1 cellular context compared by ENCODE assay signal in genomic region chr2:181900007-181900651, GRCh38.
A peak's percentile ranks its signal among the peaks of the same experiment; 100 is the strongest.
TF ChIP-seq lines count a peak whose summit lies in the region.

No MANE protein-coding gene starts in this region.

TF ChIP-seq in HepG2, 621 proteins besides CTCF, POLR2A, EP300 and RAD21 (continued from another document):
- TF ChIP-seq SOX6 (IDR thresholded peaks at IDR 0.05) (no peak), SOX6 (CRISPR knock-in tag; IDR thresholded peaks at IDR 0.05) (peak; percentile 35; the same call in 1 of the 2 replicates), ETS1 (CRISPR knock-in tag; IDR thresholded peaks at IDR 0.05) (no peak), NAIF1 (CRISPR knock-in tag; IDR thresholded peaks at IDR 0.05; ENCODE audit: borderline replicate concordance) (0 out of 2 replicates have a peak, but pooled peaks have one; percentile 27), GATAD2A (CRISPR knock-in tag; IDR thresholded peaks at IDR 0.05) (peak; percentile 43; the same call in 1 of the 2 replicates), THAP11 (CRISPR knock-in tag; IDR thresholded peaks at IDR 0.05) (0 out of 2 replicates have a peak, but pooled peaks have one; percentile 14), FOXA1 (IDR thresholded peaks at IDR 0.05) (0 out of 2 replicates have a peak, but pooled peaks have one; percentile 28), FOXA1 (CRISPR knock-in tag; IDR thresholded peaks at IDR 0.05) (no peak), ATF1 (CRISPR knock-in tag; IDR thresholded peaks at IDR 0.05) (peak; percentile 27; the same call in 1 of the 2 replicates), ZFP36L2 (CRISPR knock-in tag; IDR thresholded peaks at IDR 0.05) (no peak), FOXA3 (CRISPR knock-in tag; IDR thresholded peaks at IDR 0.05) (peak; percentile 74; the same call in 1 of the 2 replicates), CREB1 (IDR thresholded peaks at IDR 0.05) (no peak), CREB1 (CRISPR knock-in tag; IDR thresholded peaks at IDR 0.05) (peak; percentile 57; the same call in 1 of the 2 replicates), SP5 (CRISPR knock-in tag; IDR thresholded peaks at IDR 0.05; ENCODE audit: borderline replicate concordance, low read depth) (no peak), FOXP4 (CRISPR knock-in tag; IDR thresholded peaks at IDR 0.05) (peak; percentile 36; the same call in 1 of the 2 replicates), ZGPAT (CRISPR knock-in tag; IDR thresholded peaks at IDR 0.05) (0 out of 2 replicates have a peak, but pooled peaks have one; percentile 17), ARID4A (CRISPR knock-in tag; IDR thresholded peaks at IDR 0.05; ENCODE audit: borderline replicate concordance) (no peak), SRY (CRISPR knock-in tag; IDR thresholded peaks at IDR 0.05) (no peak), ETV5 (CRISPR knock-in tag; IDR thresholded peaks at IDR 0.05; ENCODE audit: borderline replicate concordance) (peak; percentile 28; the same call in 1 of the 2 replicates), FOXP1 (IDR thresholded peaks at IDR 0.05) (no peak), FOXP1 (CRISPR knock-in tag; IDR thresholded peaks at IDR 0.05) (peak; percentile 30; the same call in 1 of the 2 replicates), MAFK (conservative IDR thresholded peaks at IDR 0.05 in 1 of 2, IDR thresholded peaks at IDR 0.05 in 1 of 2; ENCODE audit: low read length in 2 of 2) (peak; percentile 34 to 44; a peak in 1 of 4 replicates), TFAP4 (IDR thresholded peaks at IDR 0.05; ENCODE audit: borderline replicate concordance, low read depth) (no peak), PCBP1 (IDR thresholded peaks at IDR 0.05; ENCODE audit: borderline replicate concordance, low read depth, low read length) (no peak), TBL1XR1 (IDR thresholded peaks at IDR 0.05; ENCODE audit: borderline replicate concordance, low read length, partially characterized antibody) (no peak), RORA (CRISPR knock-in tag; IDR thresholded peaks at IDR 0.05) (no peak), SOX5 (CRISPR knock-in tag; IDR thresholded peaks at IDR 0.05; ENCODE audit: borderline replicate concordance) (peak; percentile 42; the same call in 1 of the 2 replicates), KLF6 (CRISPR knock-in tag; IDR thresholded peaks at IDR 0.05) (0 out of 2 replicates have a peak, but pooled peaks have one; percentile 21), HMG20A (CRISPR knock-in tag; IDR thresholded peaks at IDR 0.05; ENCODE audit: borderline replicate concordance) (peak; percentile 65)
- TF ChIP-seq, protein P1, sequence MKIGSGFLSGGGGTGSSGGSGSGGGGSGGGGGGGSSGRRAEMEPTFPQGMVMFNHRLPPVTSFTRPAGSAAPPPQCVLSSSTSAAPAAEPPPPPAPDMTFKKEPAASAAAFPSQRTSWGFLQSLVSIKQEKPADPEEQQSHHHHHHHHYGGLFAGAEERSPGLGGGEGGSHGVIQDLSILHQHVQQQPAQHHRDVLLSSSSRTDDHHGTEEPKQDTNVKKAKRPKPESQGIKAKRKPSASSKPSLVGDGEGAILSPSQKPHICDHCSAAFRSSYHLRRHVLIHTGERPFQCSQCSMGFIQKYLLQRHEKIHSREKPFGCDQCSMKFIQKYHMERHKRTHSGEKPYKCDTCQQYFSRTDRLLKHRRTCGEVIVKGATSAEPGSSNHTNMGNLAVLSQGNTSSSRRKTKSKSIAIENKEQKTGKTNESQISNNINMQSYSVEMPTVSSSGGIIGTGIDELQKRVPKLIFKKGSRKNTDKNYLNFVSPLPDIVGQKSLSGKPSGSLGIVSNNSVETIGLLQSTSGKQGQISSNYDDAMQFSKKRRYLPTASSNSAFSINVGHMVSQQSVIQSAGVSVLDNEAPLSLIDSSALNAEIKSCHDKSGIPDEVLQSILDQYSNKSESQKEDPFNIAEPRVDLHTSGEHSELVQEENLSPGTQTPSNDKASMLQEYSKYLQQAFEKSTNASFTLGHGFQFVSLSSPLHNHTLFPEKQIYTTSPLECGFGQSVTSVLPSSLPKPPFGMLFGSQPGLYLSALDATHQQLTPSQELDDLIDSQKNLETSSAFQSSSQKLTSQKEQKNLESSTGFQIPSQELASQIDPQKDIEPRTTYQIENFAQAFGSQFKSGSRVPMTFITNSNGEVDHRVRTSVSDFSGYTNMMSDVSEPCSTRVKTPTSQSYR (CRISPR knock-in tag; IDR thresholded peaks at IDR 0.05; ENCODE audit: borderline replicate concordance), result no peak
- TF ChIP-seq, protein P2, sequence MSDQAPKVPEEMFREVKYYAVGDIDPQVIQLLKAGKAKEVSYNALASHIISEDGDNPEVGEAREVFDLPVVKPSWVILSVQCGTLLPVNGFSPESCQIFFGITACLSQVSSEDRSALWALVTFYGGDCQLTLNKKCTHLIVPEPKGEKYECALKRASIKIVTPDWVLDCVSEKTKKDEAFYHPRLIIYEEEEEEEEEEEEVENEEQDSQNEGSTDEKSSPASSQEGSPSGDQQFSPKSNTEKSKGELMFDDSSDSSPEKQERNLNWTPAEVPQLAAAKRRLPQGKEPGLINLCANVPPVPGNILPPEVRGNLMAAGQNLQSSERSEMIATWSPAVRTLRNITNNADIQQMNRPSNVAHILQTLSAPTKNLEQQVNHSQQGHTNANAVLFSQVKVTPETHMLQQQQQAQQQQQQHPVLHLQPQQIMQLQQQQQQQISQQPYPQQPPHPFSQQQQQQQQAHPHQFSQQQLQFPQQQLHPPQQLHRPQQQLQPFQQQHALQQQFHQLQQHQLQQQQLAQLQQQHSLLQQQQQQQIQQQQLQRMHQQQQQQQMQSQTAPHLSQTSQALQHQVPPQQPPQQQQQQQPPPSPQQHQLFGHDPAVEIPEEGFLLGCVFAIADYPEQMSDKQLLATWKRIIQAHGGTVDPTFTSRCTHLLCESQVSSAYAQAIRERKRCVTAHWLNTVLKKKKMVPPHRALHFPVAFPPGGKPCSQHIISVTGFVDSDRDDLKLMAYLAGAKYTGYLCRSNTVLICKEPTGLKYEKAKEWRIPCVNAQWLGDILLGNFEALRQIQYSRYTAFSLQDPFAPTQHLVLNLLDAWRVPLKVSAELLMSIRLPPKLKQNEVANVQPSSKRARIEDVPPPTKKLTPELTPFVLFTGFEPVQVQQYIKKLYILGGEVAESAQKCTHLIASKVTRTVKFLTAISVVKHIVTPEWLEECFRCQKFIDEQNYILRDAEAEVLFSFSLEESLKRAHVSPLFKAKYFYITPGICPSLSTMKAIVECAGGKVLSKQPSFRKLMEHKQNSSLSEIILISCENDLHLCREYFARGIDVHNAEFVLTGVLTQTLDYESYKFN (CRISPR knock-in tag; conservative IDR thresholded peaks at IDR 0.05), result peak; percentile 28; the same call in 1 of the 2 replicates
